In genomic region chr9:33101104-33101951, GRCh38 we compare ENCODE assay signal across 10 cellular contexts. TPM values are rescaled to one million over a fixed set of nuclear protein-coding genes. Genes with fewer than 3 reads are reported as not detected.
DNase-seq lines count a peak whose midpoint lies in the region; ATAC-seq and TF ChIP-seq lines count a peak whose summit lies in the region.
"Had no signal": no experiment of that assay in that cellular context is flagged by ENCODE, and none has a peak within 500 bp of the region (broad histone marks: within the 10 kb centered on the region; RNA-seq: fewer than 3 reads in every experiment).

No MANE protein-coding gene starts in this region.

- no peak for TF ChIP-seq POLR2A in body of pancreas (IDR thresholded peaks at IDR 0.05)
- TF ChIP-seq POLR2A in suprapubic skin (IDR thresholded peaks at IDR 0.05) = no peak
- no peak for TF ChIP-seq POLR2A in ovary (IDR thresholded peaks at IDR 0.05)

- DNase-seq in HK-2 (ENCODE audit: unreplicated experiment) = peak; percentile 71
- peak in 1 of 4 donors; percentile 24 for DNase-seq in body of pancreas
- DNase-seq in right cardiac atrium = peak in 1 of 3 donors; percentile 68
- DNase-seq in suprapubic skin (ENCODE audit: low spot score in 2 of 2) = no peak
- no peak for DNase-seq in ovary
- no peak for DNase-seq in DMS 273 treated with DMSO at 0.1 percent for 48 hours (lab: John Stamatoyannopoulos, UW)
- DNase-seq: NCI-H526 treated with DMSO at 0.1 percent for 48 hours had no signal

- 77 to 88% methylated on average over 7 to 10 of the region's 10 CpGs for WGBS in body of pancreas, 2 donors
- WGBS in right cardiac atrium = 73% methylated on average over 10 of the region's 10 CpGs
- 49% methylated on average over 9 of the region's 10 CpGs for WGBS in suprapubic skin
- WGBS in ovary, 3 donors = 69 to 76% (median 74%) methylated on average over 10 of the region's 10 CpGs

- H3K27ac ChIP-seq in body of pancreas (no peak overlapping the region), right cardiac atrium (ENCODE audit: low read length) (peak overlapping the region; percentile 12), suprapubic skin (peak overlapping the region; percentile 42), ovary (no peak overlapping the region)
- H3K27ac ChIP-seq: parathyroid adenoma had no signal

- no peak for TF ChIP-seq CTCF in body of pancreas (IDR thresholded peaks at IDR 0.05)
- TF ChIP-seq CTCF in suprapubic skin (IDR thresholded peaks at IDR 0.05) = no peak
- no peak for TF ChIP-seq CTCF in ovary (IDR thresholded peaks at IDR 0.05)

- TF ChIP-seq EP300 in suprapubic skin (IDR thresholded peaks at IDR 0.05) = no peak
- no peak for TF ChIP-seq EP300 in ovary (IDR thresholded peaks at IDR 0.05)

- H3K4me1 ChIP-seq in body of pancreas (peaks cover under 1% of the 10 kb centered on the region), right cardiac atrium (ENCODE audit: control insufficient read depth, insufficient read depth, low read length) (peaks cover 6% of the 10 kb centered on the region), suprapubic skin (peaks cover 12% of the 10 kb centered on the region), ovary (ENCODE audit: insufficient read depth) (no peaks in the 10 kb centered on the region)

- intact Hi-C loops in body of pancreas (cut with DNase I) (no loop called here), right cardiac atrium (cut with DNase I) (no loop called here), ovary (cut with DNase I) (no loop called here)

- H3K4me3 ChIP-seq in body of pancreas (no peak overlapping the region), right cardiac atrium (ENCODE audit: low read length) (no peak overlapping the region), suprapubic skin (no peak overlapping the region), ovary (no peak overlapping the region)

- H3K9me3 ChIP-seq in body of pancreas (no peaks in the 10 kb centered on the region), right cardiac atrium (ENCODE audit: control insufficient read depth, low read length) (no peaks in the 10 kb centered on the region), suprapubic skin (no peaks in the 10 kb centered on the region), ovary (no peaks in the 10 kb centered on the region)

- H3K36me3 ChIP-seq in body of pancreas (replicated peaks in 1 of 2; ENCODE audit: insufficient read depth in 1 of 2, low read depth in 2 of 2) (no peaks in the 10 kb centered on the region), suprapubic skin (no peaks in the 10 kb centered on the region), ovary (no peaks in the 10 kb centered on the region)

- ATAC-seq in body of pancreas = peak; percentile 30
- peak; percentile 28 to 31 for ATAC-seq in right cardiac atrium
- no peak for ATAC-seq in GM18907 (IDR thresholded peaks at IDR 0.05; ENCODE audit: unreplicated experiment)
- no peak for ATAC-seq in HG03520 (IDR thresholded peaks at IDR 0.05; ENCODE audit: unreplicated experiment)

- no peaks in the 10 kb centered on the region for H3K27me3 ChIP-seq in body of pancreas
- H3K27me3 ChIP-seq in right cardiac atrium (ENCODE audit: control insufficient read depth, insufficient read depth) = no peaks in the 10 kb centered on the region
- no peaks in the 10 kb centered on the region for H3K27me3 ChIP-seq in suprapubic skin
- H3K27me3 ChIP-seq in ovary = no peaks in the 10 kb centered on the region

RNA-seq across cellular contexts. Expression of gene SMU1, which starts 24.9 kb away (rescaled TPM):
- 1 to 10 TPM; 5.6 to 8.6 TPM for total RNA-seq in body of pancreas
- total RNA-seq in right cardiac atrium = 10 to 100 TPM; 16.6 to 17.3 (median 17.0) TPM
- polyA plus RNA-seq in right cardiac atrium = 9.4 TPM
- total RNA-seq in suprapubic skin = 10 to 100 TPM; 14.3 to 18.5 (median 16.7) TPM
- 10 to 100 TPM; 14.9 to 28.6 (median 25.6) TPM for total RNA-seq in ovary
- polyA plus RNA-seq in ovary = 10 to 100 TPM; 12.2 to 22.3 TPM

Comparison
In these comparisons a context has a peak if more than half of its experiments do, and no peak if none do; other contexts are left out.
1. ATAC-seq: peak in body of pancreas (single experiment) and right cardiac atrium (2 of 2); none in GM18907 (single experiment) and HG03520 (single experiment).
2. H3K27ac ChIP-seq: peak in right cardiac atrium (single experiment) and suprapubic skin (single experiment); none in body of pancreas (0 of 4) and ovary (0 of 2).